Comparison of ENCODE assay signal across 19 cellular contexts in genomic region chr2:57859755-57860154, GRCh38.
"Had no signal": no experiment of that assay in that cellular context is flagged by ENCODE, and none has a peak within 500 bp of the region (broad histone marks: within the 10 kb centered on the region; RNA-seq: fewer than 3 reads in every experiment).

No MANE protein-coding gene starts in this region.

- FAIRE-seq: HepG2 had no signal

- ATAC-seq: HepG2 had no signal

- DNase-seq: IMR-90, Karpas-422, KG1, MG63, NCI-H1092 treated with DMSO at 0.1 percent for 48 hours, NCI-H1436, NCI-H187, NCI-H2029, NCI-H2081 treated with DMSO at 0.1 percent for 48 hours, NCI-H2171, NCI-H226, NCI-H446, NCI-H510A, NCI-H524 treated with DMSO at 0.1 percent for 48 hours, NCI-H774, SHP77, SK-N-SH had no signal

- H3K27ac ChIP-seq: RWPE1 had no signal

- H3K9me3 ChIP-seq: MG63, SK-N-SH had no signal

- H3K4me3 ChIP-seq: MG63 had no signal

- H3K27me3 ChIP-seq: MG63 had no signal

- H3K36me3 ChIP-seq: MG63 had no signal
